ENCODE assay signal across 25 cellular contexts in genomic region chr10:47298730-47299129, GRCh38. TPM values are rescaled to one million over a fixed set of nuclear protein-coding genes. Genes with fewer than 3 reads are reported as not detected.
"Had no signal": no experiment of that assay in that cellular context is flagged by ENCODE, and none has a peak within 500 bp of the region (broad histone marks: within the 10 kb centered on the region; RNA-seq: fewer than 3 reads in every experiment).

No MANE protein-coding gene starts in this region.

- H3K36me3 ChIP-seq: esophagus muscularis mucosa, gastrocnemius medialis, heart right ventricle, neutrophil, sigmoid colon, stomach, suprapubic skin, transverse colon had no signal

- H3K4me3 ChIP-seq: gastrocnemius medialis, psoas muscle, skin epidermis, stomach, transverse colon had no signal

- H3K36me3 Mint-ChIP-seq: natural killer cell had no signal

- H3K27ac ChIP-seq: epithelial cell of prostate, gastrocnemius medialis, neutrophil, psoas muscle, skin epidermis, stomach, suprapubic skin, transverse colon had no signal

- H3K9me3 ChIP-seq: esophagus muscularis mucosa, gastrocnemius medialis, heart right ventricle, neutrophil, psoas muscle, sigmoid colon, stomach, suprapubic skin, transverse colon had no signal

- DNase-seq: effector memory CD8-positive, alpha-beta T cell; gastrocnemius medialis; heart right ventricle; hypothalamus; kidney glomerular epithelial cell; mammary epithelial cell; natural killer cell; psoas muscle; retina; stimulated activated naive CD4-positive, alpha-beta T cell; stomach; transverse colon had no signal

- H3K4me1 Mint-ChIP-seq: natural killer cell had no signal

- H3K27ac Mint-ChIP-seq: effector memory CD8-positive, alpha-beta T cell; natural killer cell had no signal

- H3K4me1 ChIP-seq: psoas muscle had no signal

- H3K4me3 Mint-ChIP-seq: effector memory CD8-positive, alpha-beta T cell; natural killer cell had no signal

- H3K9me3 Mint-ChIP-seq: central memory CD8-positive, alpha-beta T cell; effector memory CD8-positive, alpha-beta T cell; natural killer cell had no signal

- ATAC-seq: effector memory CD8-positive, alpha-beta T cell; left lobe of liver; natural killer cell; psoas muscle had no signal

RNA-seq across cellular contexts. Expression of gene GDF10, which starts 1.3 kb away (rescaled TPM):
- total RNA-seq: fibroblast of villous mesenchyme, mammary epithelial cell, myocyte, natural killer cell had no signal
- polyA plus RNA-seq: mammary epithelial cell had no signal

RNA-seq across cellular contexts. Expression of gene GDF2, which starts 23.5 kb away (rescaled TPM):
- total RNA-seq: esophagus muscularis mucosa, fibroblast of villous mesenchyme, gastrocnemius medialis, heart right ventricle, lower leg skin, mammary epithelial cell, mucosa of gallbladder, myocyte, natural killer cell, osteoblast, psoas muscle, sigmoid colon, stomach, suprapubic skin, transverse colon had no signal
- polyA plus RNA-seq: heart right ventricle, mammary epithelial cell, psoas muscle, sigmoid colon, stomach had no signal

RNA-seq across cellular contexts. Expression of gene RBP3, which starts 49.4 kb away (rescaled TPM):
- total RNA-seq: fibroblast of villous mesenchyme, gastrocnemius medialis, heart right ventricle, left lobe of liver, lower leg skin, mammary epithelial cell, mucosa of gallbladder, myocyte, natural killer cell, osteoblast, psoas muscle, sigmoid colon, stomach, suprapubic skin, transverse colon had no signal
- polyA plus RNA-seq: heart right ventricle, mammary epithelial cell, psoas muscle, sigmoid colon, stomach had no signal
